19 cellular contexts compared by ENCODE assay signal in genomic region chr14:68770051-68770450, GRCh38.
"Had no signal": no experiment of that assay in that cellular context is flagged by ENCODE, and none has a peak within 500 bp of the region (broad histone marks: within the 10 kb centered on the region; RNA-seq: fewer than 3 reads in every experiment).

No MANE protein-coding gene starts in this region.

- H3K4me1 ChIP-seq: pancreas, uterus had no signal

- H3K27me3 ChIP-seq: cardiac muscle cell, foreskin keratinocyte, pancreas, SJCRH30, thyroid gland, uterus had no signal

- H3K9me3 ChIP-seq: neutrophil, pancreas, SJCRH30, thyroid gland, uterus had no signal

- H3K27ac Mint-ChIP-seq: activated CD4-positive, alpha-beta memory T cell treated with anti-CD3 and anti-CD28 coated beads for 36 hours; activated T-helper 17 cell treated with anti-CD3 and anti-CD28 coated beads, Interleukin-2, amount 50 U/mL, for 72 hours; endodermal cell; stimulated activated naive B cell treated with anti-CD40 and anti-IgM and Interleukin-4, amounts not matched to agents 10 μg/mL and 1 μg/mL and 100 μg/mL, for 72 hours had no signal

- ATAC-seq: activated T-helper 17 cell treated with anti-CD3 and anti-CD28 coated beads, Interleukin-2, amount 50 U/mL, for 72 hours; foreskin keratinocyte; pancreas; sciatic nerve; stimulated activated naive B cell treated with anti-CD40 and anti-IgM and Interleukin-4, amounts not matched to agents 10 μg/mL and 1 μg/mL and 100 μg/mL, for 72 hours had no signal

- H3K4me3 Mint-ChIP-seq: activated CD4-positive, alpha-beta memory T cell treated with anti-CD3 and anti-CD28 coated beads for 36 hours; endodermal cell; stimulated activated naive B cell treated with anti-CD40 and anti-IgM and Interleukin-4, amounts not matched to agents 10 μg/mL and 1 μg/mL and 100 μg/mL, for 72 hours; T-helper 1 cell treated with Interleukin-12 subunit alpha and Interleukin-12 subunit beta and Interleukin-4 antibody, amounts not matched to agents 30 μg/mL and 1 μg/mL, for 36 hours had no signal

- H3K36me3 ChIP-seq: cardiac muscle cell, neutrophil, pancreas, SJCRH30, thyroid gland, uterus had no signal

- H3K4me3 ChIP-seq: cardiac muscle cell, dorsolateral prefrontal cortex, pancreas, SJCRH30, smooth muscle cell, thyroid gland, uterus had no signal

- H3K27ac ChIP-seq: cardiac muscle cell, foreskin keratinocyte, neutrophil, pancreas, SJCRH30 had no signal

- H3K27me3 Mint-ChIP-seq: activated CD4-positive, alpha-beta memory T cell treated with anti-CD3 and anti-CD28 coated beads for 36 hours; activated T-helper 17 cell treated with anti-CD3 and anti-CD28 coated beads, Interleukin-2, amount 50 U/mL, for 72 hours; stimulated activated naive B cell treated with anti-CD40 and anti-IgM and Interleukin-4, amounts not matched to agents 10 μg/mL and 1 μg/mL and 100 μg/mL, for 72 hours had no signal

- H3K4me2 ChIP-seq: smooth muscle cell had no signal

- H3K9me3 Mint-ChIP-seq: activated CD4-positive, alpha-beta memory T cell treated with anti-CD3 and anti-CD28 coated beads for 36 hours had no signal

- DNase-seq: activated CD4-positive, alpha-beta memory T cell treated with anti-CD3 and anti-CD28 coated beads for 36 hours; activated CD4-positive, alpha-beta T cell treated with anti-CD3 and anti-CD28 coated beads for 4 hours; activated naive CD4-positive, alpha-beta T cell treated with anti-CD3 and anti-CD28 coated beads, Interleukin-2, amount 50 U/mL, for 16 hours; activated T-cell treated with anti-CD3 and anti-CD28 coated beads, Interleukin-2, amount 50 U/mL, for 1 hour; dorsolateral prefrontal cortex; endodermal cell; foreskin keratinocyte; pancreas; SJCRH30; stimulated activated CD4-positive, alpha-beta T cell treated with anti-CD3 and anti-CD28 coated beads, Interleukin-4, amount 100 ng/mL, for 4 hours; stimulated activated naive B cell treated with anti-CD40 and anti-IgM and Interleukin-4, amounts not matched to agents 10 μg/mL and 1 μg/mL and 100 μg/mL, for 72 hours; thyroid gland; uterus had no signal

- H3K36me3 Mint-ChIP-seq: activated CD4-positive, alpha-beta memory T cell treated with anti-CD3 and anti-CD28 coated beads for 36 hours; stimulated activated naive B cell treated with anti-CD40 and anti-IgM and Interleukin-4, amounts not matched to agents 10 μg/mL and 1 μg/mL and 100 μg/mL, for 72 hours had no signal
